In genomic region chrX:40068048-40068447, GRCh38 we compare ENCODE assay signal across 13 cellular contexts. TPM values are rescaled to one million over a fixed set of nuclear protein-coding genes. Genes with fewer than 3 reads are reported as not detected.
DNase-seq lines count a peak whose midpoint lies in the region; ATAC-seq and TF ChIP-seq lines count a peak whose summit lies in the region.
"Had no signal": no experiment of that assay in that cellular context is flagged by ENCODE, and none has a peak within 500 bp of the region (broad histone marks: within the 10 kb centered on the region; RNA-seq: fewer than 3 reads in every experiment).

No MANE protein-coding gene starts in this region.

- H3K4me1 Mint-ChIP-seq in activated naive CD4-positive, alpha-beta T cell treated with anti-CD3 and anti-CD28 coated beads, Interleukin-2, amount 10 ng/mL, durations not matched to agents 7 days and 5 days: peaks cover 74% of the 10 kb centered on the region
- peaks cover 66% of the 10 kb centered on the region for H3K4me1 Mint-ChIP-seq in activated T-helper 2 cell treated with anti-CD3 and anti-CD28 coated beads, Interferon-gamma antibody, Interleukin-2, Interleukin-4, amounts not matched to agents 10 μg/mL and 5 μg/mL and 100 μg/mL, durations not matched to agents 14 hours and 24 hours and 36 hours (ENCODE audit: low read depth)

- CTCF ChIA-PET in activated naive CD4-positive, alpha-beta T cell treated with anti-CD3 and anti-CD28 coated beads, Interleukin-2, amount 10 ng/mL, durations not matched to agents 7 days and 5 days (lab: Charles Lee): interaction anchor here (0.7 kb wide), 1 partner anchor 405 kb away, joined by 3 read pairs; no protein-coding TSS in a partner anchor

- peak; percentile 51 for ATAC-seq in stimulated activated naive CD8-positive, alpha-beta T cell treated with anti-CD3 and anti-CD28 coated beads, Interleukin-15, Interleukin-2, amounts not matched to agents 100 U/mL and 50 U/mL, for 24 hours
- no peak for ATAC-seq in HG02938 (IDR thresholded peaks at IDR 0.05; ENCODE audit: unreplicated experiment)
- no peak for ATAC-seq in left lung
- ATAC-seq: pancreas had no signal

- H3K4me1 ChIP-seq in left lung (no peaks in the 10 kb centered on the region), vagina (no peaks in the 10 kb centered on the region)
- H3K4me1 ChIP-seq: pancreas had no signal

- H3K27ac ChIP-seq in left lung (no peak overlapping the region), vagina (no peak overlapping the region)
- H3K27ac ChIP-seq: pancreas, tibial nerve had no signal

- H3K4me3 ChIP-seq in left lung (no peak overlapping the region), vagina (no peak overlapping the region)
- H3K4me3 ChIP-seq: pancreas, tibial nerve had no signal

- no peak for TF ChIP-seq CTCF in left lung (IDR thresholded peaks at IDR 0.05)
- TF ChIP-seq CTCF in vagina (IDR thresholded peaks at IDR 0.05): no peak

- H3K36me3 Mint-ChIP-seq in activated naive CD4-positive, alpha-beta T cell treated with anti-CD3 and anti-CD28 coated beads, Interleukin-2, amount 10 ng/mL, durations not matched to agents 7 days and 5 days: peaks cover 69% of the 10 kb centered on the region
- peaks cover 85% of the 10 kb centered on the region for H3K36me3 Mint-ChIP-seq in activated T-helper 2 cell treated with anti-CD3 and anti-CD28 coated beads, Interferon-gamma antibody, Interleukin-2, Interleukin-4, amounts not matched to agents 10 μg/mL and 5 μg/mL and 100 μg/mL, durations not matched to agents 14 hours and 24 hours and 36 hours (ENCODE audit: low read depth)

- no peaks in the 10 kb centered on the region for H3K27me3 Mint-ChIP-seq in activated naive CD4-positive, alpha-beta T cell treated with anti-CD3 and anti-CD28 coated beads, Interleukin-2, amount 10 ng/mL, durations not matched to agents 7 days and 5 days
- no peaks in the 10 kb centered on the region for H3K27me3 Mint-ChIP-seq in activated T-helper 2 cell treated with anti-CD3 and anti-CD28 coated beads, Interferon-gamma antibody, Interleukin-2, Interleukin-4, amounts not matched to agents 10 μg/mL and 5 μg/mL and 100 μg/mL, durations not matched to agents 14 hours and 24 hours and 36 hours (ENCODE audit: low read depth)
- H3K27me3 Mint-ChIP-seq: activated B cell treated with CpG ODN at 0.5 μM for 24 hours had no signal

- peak overlapping the region; percentile 65 for H3K27ac Mint-ChIP-seq in activated naive CD4-positive, alpha-beta T cell treated with anti-CD3 and anti-CD28 coated beads, Interleukin-2, amount 10 ng/mL, durations not matched to agents 7 days and 5 days
- H3K27ac Mint-ChIP-seq in activated T-helper 2 cell treated with anti-CD3 and anti-CD28 coated beads, Interferon-gamma antibody, Interleukin-2, Interleukin-4, amounts not matched to agents 10 μg/mL and 5 μg/mL and 100 μg/mL, durations not matched to agents 14 hours and 24 hours and 36 hours: no peak overlapping the region
- H3K27ac Mint-ChIP-seq: activated B cell treated with CpG ODN at 0.5 μM for 24 hours had no signal

- intact Hi-C loops in activated T-helper 2 cell treated with anti-CD3 and anti-CD28 coated beads, Interferon-gamma antibody, Interleukin-2, Interleukin-4, amounts not matched to agents 10 μg/mL and 5 μg/mL and 100 μg/mL, durations not matched to agents 14 hours and 24 hours and 36 hours (cut with micrococcal nuclease): loop anchor here (10.0 kb wide), 2 partner anchors 53 to 253 kb away; no protein-coding TSS in a partner anchor
- intact Hi-C loops in left lung (cut with DNase I) (no loop called here), vagina (cut with DNase I) (no loop called here)

- H3K9me3 ChIP-seq in left lung: no peaks in the 10 kb centered on the region
- H3K9me3 ChIP-seq in vagina: no peaks in the 10 kb centered on the region
- H3K9me3 ChIP-seq: pancreas, tibial nerve had no signal

- DNase-seq in activated naive CD4-positive, alpha-beta T cell treated with anti-CD3 and anti-CD28 coated beads, Interleukin-2, amount 10 ng/mL, durations not matched to agents 7 days and 5 days: peak; percentile 55
- no peak for DNase-seq in activated naive CD4-positive, alpha-beta T cell treated with anti-CD3 and anti-CD28 coated beads, Interleukin-2, amount 50 U/mL, for 16 hours
- DNase-seq in MV-4-11 (lab: John Stamatoyannopoulos, UW) (peak; percentile 26), left lung (no peak), vagina (ENCODE audit: extremely low spot score in 2 of 2) (no peak)
- DNase-seq in activated T-helper 2 cell treated with anti-CD3 and anti-CD28 coated beads, Interferon-gamma antibody, Interleukin-2, Interleukin-4, amounts not matched to agents 10 μg/mL and 5 μg/mL and 100 μg/mL, durations not matched to agents 14 hours and 24 hours and 36 hours (ENCODE audit: low spot score): peak; percentile 11
- no peak for DNase-seq in stimulated activated naive CD8-positive, alpha-beta T cell treated with anti-CD3 and anti-CD28 coated beads, Interleukin-15, Interleukin-2, amounts not matched to agents 100 U/mL and 50 U/mL, for 24 hours
- DNase-seq: activated B cell treated with CpG ODN at 0.5 μM for 24 hours, DMS79 treated with DMSO at 0.1 percent for 48 hours, kidney glomerular epithelial cell had no signal

- H3K9me3 Mint-ChIP-seq in activated naive CD4-positive, alpha-beta T cell treated with anti-CD3 and anti-CD28 coated beads, Interleukin-2, amount 10 ng/mL, durations not matched to agents 7 days and 5 days: no peaks in the 10 kb centered on the region
- no peaks in the 10 kb centered on the region for H3K9me3 Mint-ChIP-seq in activated T-helper 2 cell treated with anti-CD3 and anti-CD28 coated beads, Interferon-gamma antibody, Interleukin-2, Interleukin-4, amounts not matched to agents 10 μg/mL and 5 μg/mL and 100 μg/mL, durations not matched to agents 14 hours and 24 hours and 36 hours
- H3K9me3 Mint-ChIP-seq: activated B cell treated with CpG ODN at 0.5 μM for 24 hours had no signal

- H3K36me3 ChIP-seq in left lung (peaks cover 0 to 52% of the 10 kb centered on the region in 2 donors), vagina (no peaks in the 10 kb centered on the region)

- H3K27me3 ChIP-seq in left lung (no peaks in the 10 kb centered on the region), vagina (no peaks in the 10 kb centered on the region)
- H3K27me3 ChIP-seq: pancreas, tibial nerve had no signal

- TF ChIP-seq POLR2A in vagina (IDR thresholded peaks at IDR 0.05): no peak

- H3K4me3 Mint-ChIP-seq in activated naive CD4-positive, alpha-beta T cell treated with anti-CD3 and anti-CD28 coated beads, Interleukin-2, amount 10 ng/mL, durations not matched to agents 7 days and 5 days: no peak overlapping the region
- no peak overlapping the region for H3K4me3 Mint-ChIP-seq in activated T-helper 2 cell treated with anti-CD3 and anti-CD28 coated beads, Interferon-gamma antibody, Interleukin-2, Interleukin-4, amounts not matched to agents 10 μg/mL and 5 μg/mL and 100 μg/mL, durations not matched to agents 14 hours and 24 hours and 36 hours (ENCODE audit: low read depth)
- H3K4me3 Mint-ChIP-seq: activated B cell treated with CpG ODN at 0.5 μM for 24 hours had no signal

RNA-seq across cellular contexts. Expression of gene BCOR, which starts 29.7 kb away (rescaled TPM):
- total RNA-seq in activated T-helper 2 cell treated with anti-CD3 and anti-CD28 coated beads, Interferon-gamma antibody, Interleukin-2, Interleukin-4, amounts not matched to agents 10 μg/mL and 5 μg/mL and 100 μg/mL, durations not matched to agents 14 hours and 24 hours and 36 hours: 74.6 and 82.2 TPM in 2 replicates
- total RNA-seq in left lung (10 to 100 TPM; 19.0 to 24.0 TPM), vagina (19.9 TPM)

Comparison
In these comparisons a context has a peak if more than half of its experiments do, and no peak if none do; other contexts are left out.
1. DNase-seq: peak in activated naive CD4-positive, alpha-beta T cell treated with anti-CD3 and anti-CD28 coated beads, Interleukin-2, amount 10 ng/mL, durations not matched to agents 7 days and 5 days (single experiment), MV-4-11 (single experiment) and activated T-helper 2 cell treated with anti-CD3 and anti-CD28 coated beads, Interferon-gamma antibody, Interleukin-2, Interleukin-4, amounts not matched to agents 10 μg/mL and 5 μg/mL and 100 μg/mL, durations not matched to agents 14 hours and 24 hours and 36 hours (single experiment); none in activated naive CD4-positive, alpha-beta T cell treated with anti-CD3 and anti-CD28 coated beads, Interleukin-2, amount 50 U/mL, for 16 hours (single experiment), stimulated activated naive CD8-positive, alpha-beta T cell treated with anti-CD3 and anti-CD28 coated beads, Interleukin-15, Interleukin-2, amounts not matched to agents 100 U/mL and 50 U/mL, for 24 hours (single experiment), left lung (0 of 2) and vagina (0 of 2).